ENCODE assay signal across 2 cellular contexts in the genomic region with DNA sequence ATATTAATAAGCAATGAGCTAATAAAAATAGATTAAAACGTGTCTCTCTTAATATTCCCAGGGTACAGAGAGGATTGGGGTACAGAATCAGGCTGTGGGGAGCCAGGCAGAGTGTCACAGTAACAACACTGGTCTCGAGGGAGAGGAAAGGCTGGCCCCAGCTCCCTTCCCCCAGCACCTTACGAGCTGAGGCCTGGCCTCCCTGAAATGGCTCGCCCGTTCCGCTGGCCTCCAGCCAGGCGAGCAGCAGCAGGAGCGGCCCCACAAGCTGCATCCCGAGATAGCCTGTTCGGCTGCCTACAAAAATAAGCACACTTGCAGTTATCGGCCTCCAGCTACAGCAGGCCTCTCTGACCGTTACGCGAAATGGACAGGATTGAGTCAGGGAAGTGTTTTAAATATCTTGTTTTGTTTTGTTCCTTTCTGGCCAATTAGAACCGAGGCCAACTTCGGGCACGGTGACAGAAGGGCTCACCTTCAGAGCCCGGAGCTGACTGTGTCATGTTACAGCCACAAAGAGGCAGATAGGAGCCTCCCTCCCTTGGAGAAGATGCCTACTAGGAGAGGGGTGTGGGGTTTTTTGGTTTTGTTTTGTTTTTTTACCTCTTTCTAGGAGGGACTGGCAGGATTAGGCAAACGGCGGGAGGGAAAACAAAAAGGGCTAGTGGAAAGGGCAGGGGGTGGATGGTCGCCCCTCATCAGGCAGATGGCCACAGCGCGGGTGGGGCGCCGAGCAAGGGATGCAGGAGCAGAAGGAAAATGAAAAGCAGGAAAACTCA.
TF ChIP-seq lines count a peak whose summit lies in the region.

No MANE protein-coding gene starts in this region.

TF ChIP-seq in GM23338, 12 proteins besides CTCF, POLR2A, EP300 and RAD21 (continues in another document):
- TF ChIP-seq, protein P1, sequence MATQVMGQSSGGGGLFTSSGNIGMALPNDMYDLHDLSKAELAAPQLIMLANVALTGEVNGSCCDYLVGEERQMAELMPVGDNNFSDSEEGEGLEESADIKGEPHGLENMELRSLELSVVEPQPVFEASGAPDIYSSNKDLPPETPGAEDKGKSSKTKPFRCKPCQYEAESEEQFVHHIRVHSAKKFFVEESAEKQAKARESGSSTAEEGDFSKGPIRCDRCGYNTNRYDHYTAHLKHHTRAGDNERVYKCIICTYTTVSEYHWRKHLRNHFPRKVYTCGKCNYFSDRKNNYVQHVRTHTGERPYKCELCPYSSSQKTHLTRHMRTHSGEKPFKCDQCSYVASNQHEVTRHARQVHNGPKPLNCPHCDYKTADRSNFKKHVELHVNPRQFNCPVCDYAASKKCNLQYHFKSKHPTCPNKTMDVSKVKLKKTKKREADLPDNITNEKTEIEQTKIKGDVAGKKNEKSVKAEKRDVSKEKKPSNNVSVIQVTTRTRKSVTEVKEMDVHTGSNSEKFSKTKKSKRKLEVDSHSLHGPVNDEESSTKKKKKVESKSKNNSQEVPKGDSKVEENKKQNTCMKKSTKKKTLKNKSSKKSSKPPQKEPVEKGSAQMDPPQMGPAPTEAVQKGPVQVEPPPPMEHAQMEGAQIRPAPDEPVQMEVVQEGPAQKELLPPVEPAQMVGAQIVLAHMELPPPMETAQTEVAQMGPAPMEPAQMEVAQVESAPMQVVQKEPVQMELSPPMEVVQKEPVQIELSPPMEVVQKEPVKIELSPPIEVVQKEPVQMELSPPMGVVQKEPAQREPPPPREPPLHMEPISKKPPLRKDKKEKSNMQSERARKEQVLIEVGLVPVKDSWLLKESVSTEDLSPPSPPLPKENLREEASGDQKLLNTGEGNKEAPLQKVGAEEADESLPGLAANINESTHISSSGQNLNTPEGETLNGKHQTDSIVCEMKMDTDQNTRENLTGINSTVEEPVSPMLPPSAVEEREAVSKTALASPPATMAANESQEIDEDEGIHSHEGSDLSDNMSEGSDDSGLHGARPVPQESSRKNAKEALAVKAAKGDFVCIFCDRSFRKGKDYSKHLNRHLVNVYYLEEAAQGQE (IDR thresholded peaks at IDR 0.05; ENCODE audit: unreplicated experiment) = no peak
- no peak for TF ChIP-seq EZH2phosphoT487 (IDR thresholded peaks at IDR 0.05; ENCODE audit: unreplicated experiment)
- TF ChIP-seq, protein P2, sequence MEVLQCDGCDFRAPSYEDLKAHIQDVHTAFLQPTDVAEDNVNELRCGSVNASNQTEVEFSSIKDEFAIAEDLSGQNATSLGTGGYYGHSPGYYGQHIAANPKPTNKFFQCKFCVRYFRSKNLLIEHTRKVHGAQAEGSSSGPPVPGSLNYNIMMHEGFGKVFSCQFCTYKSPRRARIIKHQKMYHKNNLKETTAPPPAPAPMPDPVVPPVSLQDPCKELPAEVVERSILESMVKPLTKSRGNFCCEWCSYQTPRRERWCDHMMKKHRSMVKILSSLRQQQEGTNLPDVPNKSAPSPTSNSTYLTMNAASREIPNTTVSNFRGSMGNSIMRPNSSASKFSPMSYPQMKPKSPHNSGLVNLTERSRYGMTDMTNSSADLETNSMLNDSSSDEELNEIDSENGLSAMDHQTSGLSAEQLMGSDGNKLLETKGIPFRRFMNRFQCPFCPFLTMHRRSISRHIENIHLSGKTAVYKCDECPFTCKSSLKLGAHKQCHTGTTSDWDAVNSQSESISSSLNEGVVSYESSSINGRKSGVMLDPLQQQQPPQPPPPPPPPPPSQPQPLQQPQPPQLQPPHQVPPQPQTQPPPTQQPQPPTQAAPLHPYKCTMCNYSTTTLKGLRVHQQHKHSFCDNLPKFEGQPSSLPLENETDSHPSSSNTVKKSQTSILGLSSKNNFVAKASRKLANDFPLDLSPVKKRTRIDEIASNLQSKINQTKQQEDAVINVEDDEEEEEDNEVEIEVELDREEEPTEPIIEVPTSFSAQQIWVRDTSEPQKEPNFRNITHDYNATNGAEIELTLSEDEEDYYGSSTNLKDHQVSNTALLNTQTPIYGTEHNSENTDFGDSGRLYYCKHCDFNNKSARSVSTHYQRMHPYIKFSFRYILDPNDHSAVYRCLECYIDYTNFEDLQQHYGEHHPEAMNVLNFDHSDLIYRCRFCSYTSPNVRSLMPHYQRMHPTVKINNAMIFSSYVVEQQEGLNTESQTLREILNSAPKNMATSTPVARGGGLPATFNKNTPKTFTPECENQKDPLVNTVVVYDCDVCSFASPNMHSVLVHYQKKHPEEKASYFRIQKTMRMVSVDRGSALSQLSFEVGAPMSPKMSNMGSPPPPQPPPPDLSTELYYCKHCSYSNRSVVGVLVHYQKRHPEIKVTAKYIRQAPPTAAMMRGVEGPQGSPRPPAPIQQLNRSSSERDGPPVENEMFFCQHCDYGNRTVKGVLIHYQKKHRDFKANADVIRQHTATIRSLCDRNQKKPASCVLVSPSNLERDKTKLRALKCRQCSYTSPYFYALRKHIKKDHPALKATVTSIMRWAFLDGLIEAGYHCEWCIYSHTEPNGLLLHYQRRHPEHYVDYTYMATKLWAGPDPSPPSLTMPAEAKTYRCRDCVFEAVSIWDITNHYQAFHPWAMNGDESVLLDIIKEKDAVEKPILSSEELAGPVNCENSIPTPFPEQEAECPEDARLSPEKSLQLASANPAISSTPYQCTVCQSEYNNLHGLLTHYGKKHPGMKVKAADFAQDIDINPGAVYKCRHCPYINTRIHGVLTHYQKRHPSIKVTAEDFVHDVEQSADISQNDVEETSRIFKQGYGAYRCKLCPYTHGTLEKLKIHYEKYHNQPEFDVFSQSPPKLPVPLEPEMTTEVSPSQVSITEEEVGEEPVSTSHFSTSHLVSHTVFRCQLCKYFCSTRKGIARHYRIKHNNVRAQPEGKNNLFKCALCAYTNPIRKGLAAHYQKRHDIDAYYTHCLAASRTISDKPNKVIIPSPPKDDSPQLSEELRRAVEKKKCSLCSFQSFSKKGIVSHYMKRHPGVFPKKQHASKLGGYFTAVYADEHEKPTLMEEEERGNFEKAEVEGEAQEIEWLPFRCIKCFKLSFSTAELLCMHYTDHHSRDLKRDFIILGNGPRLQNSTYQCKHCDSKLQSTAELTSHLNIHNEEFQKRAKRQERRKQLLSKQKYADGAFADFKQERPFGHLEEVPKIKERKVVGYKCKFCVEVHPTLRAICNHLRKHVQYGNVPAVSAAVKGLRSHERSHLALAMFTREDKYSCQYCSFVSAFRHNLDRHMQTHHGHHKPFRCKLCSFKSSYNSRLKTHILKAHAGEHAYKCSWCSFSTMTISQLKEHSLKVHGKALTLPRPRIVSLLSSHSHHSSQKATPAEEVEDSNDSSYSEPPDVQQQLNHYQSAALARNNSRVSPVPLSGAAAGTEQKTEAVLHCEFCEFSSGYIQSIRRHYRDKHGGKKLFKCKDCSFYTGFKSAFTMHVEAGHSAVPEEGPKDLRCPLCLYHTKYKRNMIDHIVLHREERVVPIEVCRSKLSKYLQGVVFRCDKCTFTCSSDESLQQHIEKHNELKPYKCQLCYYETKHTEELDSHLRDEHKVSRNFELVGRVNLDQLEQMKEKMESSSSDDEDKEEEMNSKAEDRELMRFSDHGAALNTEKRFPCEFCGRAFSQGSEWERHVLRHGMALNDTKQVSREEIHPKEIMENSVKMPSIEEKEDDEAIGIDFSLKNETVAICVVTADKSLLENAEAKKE (CRISPR knock-in tag; IDR thresholded peaks at IDR 0.05) = no peak
- TF ChIP-seq ZNF331 (CRISPR knock-in tag; IDR thresholded peaks at IDR 0.05; ENCODE audit: low read depth) = no peak
- TF ChIP-seq, protein P3, sequence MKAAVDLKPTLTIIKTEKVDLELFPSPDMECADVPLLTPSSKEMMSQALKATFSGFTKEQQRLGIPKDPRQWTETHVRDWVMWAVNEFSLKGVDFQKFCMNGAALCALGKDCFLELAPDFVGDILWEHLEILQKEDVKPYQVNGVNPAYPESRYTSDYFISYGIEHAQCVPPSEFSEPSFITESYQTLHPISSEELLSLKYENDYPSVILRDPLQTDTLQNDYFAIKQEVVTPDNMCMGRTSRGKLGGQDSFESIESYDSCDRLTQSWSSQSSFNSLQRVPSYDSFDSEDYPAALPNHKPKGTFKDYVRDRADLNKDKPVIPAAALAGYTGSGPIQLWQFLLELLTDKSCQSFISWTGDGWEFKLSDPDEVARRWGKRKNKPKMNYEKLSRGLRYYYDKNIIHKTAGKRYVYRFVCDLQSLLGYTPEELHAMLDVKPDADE (IDR thresholded peaks at IDR 0.05) = no peak
- no peak for TF ChIP-seq POLR2AphosphoS5 (IDR thresholded peaks at IDR 0.05; ENCODE audit: low read depth)
- TF ChIP-seq NANOG (IDR thresholded peaks at IDR 0.05; ENCODE audit: borderline replicate concordance) = no peak

TF ChIP-seq in GM12878, 131 proteins besides CTCF, POLR2A, EP300 and RAD21 (continues in another document):
- TF ChIP-seq TAF1 (IDR thresholded peaks at IDR 0.05; ENCODE audit: borderline replicate concordance, low read depth, low read length) = peak; percentile 44; the same call in 1 of the 2 replicates
- peak; percentile 61; the same call in 1 of the 2 replicates for TF ChIP-seq NFXL1 (IDR thresholded peaks at IDR 0.05; ENCODE audit: borderline replicate concordance)
- 0 out of 2 replicates have a peak, but pooled peaks have one; percentile 31 for TF ChIP-seq SMAD5 (IDR thresholded peaks at IDR 0.05; ENCODE audit: low read depth)
- TF ChIP-seq ETV6 (conservative IDR thresholded peaks at IDR 0.05 in 1 of 2, IDR thresholded peaks at IDR 0.05 in 1 of 2; ENCODE audit: borderline replicate concordance in 1 of 2, low read depth in 1 of 2) = peak in 1 of 2 experiments; percentile 95; a peak in 2 of 4 replicates
- TF ChIP-seq LARP7 (IDR thresholded peaks at IDR 0.05) = no peak
- TF ChIP-seq GATAD2B (conservative IDR thresholded peaks at IDR 0.05; ENCODE audit: low read depth) = no peak
- TF ChIP-seq YBX1 (IDR thresholded peaks at IDR 0.05) = no peak
- TF ChIP-seq CBFB (IDR thresholded peaks at IDR 0.05; ENCODE audit: low read depth) = no peak
- no peak for TF ChIP-seq RAD51 (IDR thresholded peaks at IDR 0.05)
- TF ChIP-seq, protein P4, sequence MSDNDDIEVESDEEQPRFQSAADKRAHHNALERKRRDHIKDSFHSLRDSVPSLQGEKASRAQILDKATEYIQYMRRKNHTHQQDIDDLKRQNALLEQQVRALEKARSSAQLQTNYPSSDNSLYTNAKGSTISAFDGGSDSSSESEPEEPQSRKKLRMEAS (IDR thresholded peaks at IDR 0.05; ENCODE audit: low read depth, low read length) = no peak
- TF ChIP-seq POLR2AphosphoS5 (IDR thresholded peaks at IDR 0.05; ENCODE audit: low read length) = peak; percentile 72
- TF ChIP-seq PAX5 (IDR thresholded peaks at IDR 0.05; ENCODE audit: borderline replicate concordance, low read depth, low read length) = no peak
- no peak for TF ChIP-seq SP1 (IDR thresholded peaks at IDR 0.05; ENCODE audit: low read depth, low read length)
- no peak for TF ChIP-seq RB1 (IDR thresholded peaks at IDR 0.05; ENCODE audit: borderline replicate concordance)
- 0 out of 2 replicates have a peak, but pooled peaks have one; percentile 16 for TF ChIP-seq HCFC1 (IDR thresholded peaks at IDR 0.05; ENCODE audit: low read length)
- peak; percentile 32; the same call in 1 of the 2 replicates for TF ChIP-seq YY1 (IDR thresholded peaks at IDR 0.05; ENCODE audit: low read depth, low read length)
- TF ChIP-seq POU2F2 (IDR thresholded peaks at IDR 0.05; ENCODE audit: borderline replicate concordance, low read depth, low read length) = 0 out of 3 replicates have a peak, but pooled peaks have one; percentile 68
- no peak for TF ChIP-seq ZNF384 (IDR thresholded peaks at IDR 0.05; ENCODE audit: borderline replicate concordance, low read depth, low read length)
- TF ChIP-seq ATF7 (IDR thresholded peaks at IDR 0.05; ENCODE audit: low read depth) = no peak
- 0 out of 2 replicates have a peak, but pooled peaks have one; percentile 16 for TF ChIP-seq JUND (IDR thresholded peaks at IDR 0.05; ENCODE audit: low read depth, low read length)
- peak; percentile 41; the same call in 1 of the 2 replicates for TF ChIP-seq IKZF1 (conservative IDR thresholded peaks at IDR 0.05)
- no peak for TF ChIP-seq ZSCAN29 (IDR thresholded peaks at IDR 0.05)
- TF ChIP-seq, protein P5, sequence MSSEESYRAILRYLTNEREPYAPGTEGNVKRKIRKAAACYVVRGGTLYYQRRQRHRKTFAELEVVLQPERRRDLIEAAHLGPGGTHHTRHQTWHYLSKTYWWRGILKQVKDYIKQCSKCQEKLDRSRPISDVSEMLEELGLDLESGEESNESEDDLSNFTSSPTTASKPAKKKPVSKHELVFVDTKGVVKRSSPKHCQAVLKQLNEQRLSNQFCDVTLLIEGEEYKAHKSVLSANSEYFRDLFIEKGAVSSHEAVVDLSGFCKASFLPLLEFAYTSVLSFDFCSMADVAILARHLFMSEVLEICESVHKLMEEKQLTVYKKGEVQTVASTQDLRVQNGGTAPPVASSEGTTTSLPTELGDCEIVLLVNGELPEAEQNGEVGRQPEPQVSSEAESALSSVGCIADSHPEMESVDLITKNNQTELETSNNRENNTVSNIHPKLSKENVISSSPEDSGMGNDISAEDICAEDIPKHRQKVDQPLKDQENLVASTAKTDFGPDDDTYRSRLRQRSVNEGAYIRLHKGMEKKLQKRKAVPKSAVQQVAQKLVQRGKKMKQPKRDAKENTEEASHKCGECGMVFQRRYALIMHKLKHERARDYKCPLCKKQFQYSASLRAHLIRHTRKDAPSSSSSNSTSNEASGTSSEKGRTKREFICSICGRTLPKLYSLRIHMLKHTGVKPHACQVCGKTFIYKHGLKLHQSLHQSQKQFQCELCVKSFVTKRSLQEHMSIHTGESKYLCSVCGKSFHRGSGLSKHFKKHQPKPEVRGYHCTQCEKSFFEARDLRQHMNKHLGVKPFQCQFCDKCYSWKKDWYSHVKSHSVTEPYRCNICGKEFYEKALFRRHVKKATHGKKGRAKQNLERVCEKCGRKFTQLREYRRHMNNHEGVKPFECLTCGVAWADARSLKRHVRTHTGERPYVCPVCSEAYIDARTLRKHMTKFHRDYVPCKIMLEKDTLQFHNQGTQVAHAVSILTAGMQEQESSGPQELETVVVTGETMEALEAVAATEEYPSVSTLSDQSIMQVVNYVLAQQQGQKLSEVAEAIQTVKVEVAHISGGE (CRISPR knock-in tag; IDR thresholded peaks at IDR 0.05) = no peak
- 0 out of 4 replicates have a peak, but pooled peaks of 1 of the 2 experiments have one; percentile 45 for TF ChIP-seq SRF (IDR thresholded peaks at IDR 0.05; ENCODE audit: low read depth in 2 of 2, low read length in 2 of 2)
- no peak for TF ChIP-seq POLR2AphosphoS2 (IDR thresholded peaks at IDR 0.05; ENCODE audit: low read depth, low read length)
- TF ChIP-seq, protein P6, sequence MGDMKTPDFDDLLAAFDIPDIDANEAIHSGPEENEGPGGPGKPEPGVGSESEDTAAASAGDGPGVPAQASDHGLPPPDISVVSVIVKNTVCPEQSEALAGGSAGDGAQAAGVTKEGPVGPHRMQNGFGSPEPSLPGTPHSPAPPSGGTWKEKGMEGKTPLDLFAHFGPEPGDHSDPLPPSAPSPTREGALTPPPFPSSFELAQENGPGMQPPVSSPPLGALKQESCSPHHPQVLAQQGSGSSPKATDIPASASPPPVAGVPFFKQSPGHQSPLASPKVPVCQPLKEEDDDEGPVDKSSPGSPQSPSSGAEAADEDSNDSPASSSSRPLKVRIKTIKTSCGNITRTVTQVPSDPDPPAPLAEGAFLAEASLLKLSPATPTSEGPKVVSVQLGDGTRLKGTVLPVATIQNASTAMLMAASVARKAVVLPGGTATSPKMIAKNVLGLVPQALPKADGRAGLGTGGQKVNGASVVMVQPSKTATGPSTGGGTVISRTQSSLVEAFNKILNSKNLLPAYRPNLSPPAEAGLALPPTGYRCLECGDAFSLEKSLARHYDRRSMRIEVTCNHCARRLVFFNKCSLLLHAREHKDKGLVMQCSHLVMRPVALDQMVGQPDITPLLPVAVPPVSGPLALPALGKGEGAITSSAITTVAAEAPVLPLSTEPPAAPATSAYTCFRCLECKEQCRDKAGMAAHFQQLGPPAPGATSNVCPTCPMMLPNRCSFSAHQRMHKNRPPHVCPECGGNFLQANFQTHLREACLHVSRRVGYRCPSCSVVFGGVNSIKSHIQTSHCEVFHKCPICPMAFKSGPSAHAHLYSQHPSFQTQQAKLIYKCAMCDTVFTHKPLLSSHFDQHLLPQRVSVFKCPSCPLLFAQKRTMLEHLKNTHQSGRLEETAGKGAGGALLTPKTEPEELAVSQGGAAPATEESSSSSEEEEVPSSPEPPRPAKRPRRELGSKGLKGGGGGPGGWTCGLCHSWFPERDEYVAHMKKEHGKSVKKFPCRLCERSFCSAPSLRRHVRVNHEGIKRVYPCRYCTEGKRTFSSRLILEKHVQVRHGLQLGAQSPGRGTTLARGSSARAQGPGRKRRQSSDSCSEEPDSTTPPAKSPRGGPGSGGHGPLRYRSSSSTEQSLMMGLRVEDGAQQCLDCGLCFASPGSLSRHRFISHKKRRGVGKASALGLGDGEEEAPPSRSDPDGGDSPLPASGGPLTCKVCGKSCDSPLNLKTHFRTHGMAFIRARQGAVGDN (IDR thresholded peaks at IDR 0.05) = peak; percentile 54
